9 cellular contexts compared by ENCODE assay signal in the genomic region with DNA sequence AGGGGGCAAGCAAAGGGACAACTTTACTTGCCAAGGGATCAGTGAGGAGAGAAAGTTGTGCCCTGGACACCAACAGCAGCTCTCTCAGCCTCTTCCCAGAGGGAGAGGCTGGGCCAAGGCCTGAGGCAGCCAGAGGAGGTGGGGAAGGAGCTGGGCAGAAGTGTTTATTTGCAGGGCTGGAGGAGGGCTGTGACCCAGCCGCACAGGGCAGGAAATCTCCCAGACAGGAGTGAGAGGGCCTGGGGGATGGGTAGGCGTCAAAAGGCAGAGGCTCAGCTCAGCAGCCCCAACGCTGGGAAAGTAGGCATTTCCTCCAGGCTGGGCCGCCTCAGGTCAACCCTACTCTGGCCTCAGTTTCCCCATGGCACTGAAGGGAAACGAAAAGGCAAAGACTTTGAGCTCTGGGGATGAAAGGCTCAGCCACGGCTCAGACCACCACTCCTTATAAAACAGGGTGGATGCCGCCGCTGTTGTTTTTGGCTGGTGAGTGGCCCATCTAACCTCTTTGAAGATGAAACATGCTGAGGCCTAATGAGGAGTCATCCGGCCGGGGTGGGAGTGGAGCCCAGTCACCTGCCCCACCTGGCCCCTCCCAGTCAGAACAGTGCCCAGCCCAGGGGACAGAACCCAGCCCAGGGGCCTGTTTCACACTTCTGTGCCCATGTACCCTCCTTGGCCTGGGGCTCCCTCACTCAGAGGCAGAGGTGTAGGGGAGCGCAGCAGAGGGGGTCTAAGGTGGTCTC. TPM values are rescaled to one million over a fixed set of nuclear protein-coding genes. Genes with fewer than 3 reads are reported as not detected.
A peak's percentile ranks its signal among the peaks of the same experiment; 100 is the strongest.
DNase-seq lines count a peak whose midpoint lies in the region; ATAC-seq and TF ChIP-seq lines count a peak whose summit lies in the region.
"Had no signal": no experiment of that assay in that cellular context is flagged by ENCODE, and none has a peak within 500 bp of the region (broad histone marks: within the 10 kb centered on the region; RNA-seq: fewer than 3 reads in every experiment).

No MANE protein-coding gene starts in this region.

- H3K27me3 ChIP-seq in lung (ENCODE audit: control insufficient read depth, insufficient read depth) (no peaks in the 10 kb centered on the region), A673 (replicated peaks; ENCODE audit: insufficient read depth, low read depth, low read length, poor library complexity) (no peaks in the 10 kb centered on the region)

- ATAC-seq in lung (ENCODE audit: insufficient read depth, low FRiP score) (peak; percentile 41), GM18511 (IDR thresholded peaks at IDR 0.05; ENCODE audit: unreplicated experiment) (no peak)

- no TSS peak for BruUV-seq in A673 (replicated peaks; lab: Mats Ljungman, UMichigan)

- H3K9me3 ChIP-seq in lung (ENCODE audit: control insufficient read depth in 2 of 2, insufficient read depth in 1 of 2, low read length in 1 of 2) (no peaks in the 10 kb centered on the region), A673 (ENCODE audit: low read depth, low read length, poor library complexity, severe bottlenecking) (no peaks in the 10 kb centered on the region)

- H3K4me1 ChIP-seq in lung (ENCODE audit: control insufficient read depth in 2 of 2, insufficient read depth in 2 of 2, low read length in 2 of 2): peaks cover 0 to 31% of the 10 kb centered on the region in 2 donors
- H3K4me1 ChIP-seq in A673 (ENCODE audit: insufficient read depth, low read length, poor library complexity, severe bottlenecking): no peaks in the 10 kb centered on the region

- CTCF ChIA-PET in A673 (lab: Charles Lee): no interaction called here

- H3K27ac ChIP-seq in 22Rv1 (peak overlapping the region; percentile 23; the same call in 1 of the 2 replicates), lung (ENCODE audit: low read depth in 1 of 2, low read length in 1 of 2) (peak overlapping the region in 1 of 2 donors; percentile 38), A673 (ENCODE audit: low read depth, low read length, poor library complexity, severe bottlenecking) (no peak overlapping the region)

- POLR2A ChIA-PET in A673 (lab: Charles Lee; ENCODE audit: low non-redundant PET): no interaction called here

- intact Hi-C loops in A673 (cut with micrococcal nuclease; ENCODE audit: unreplicated experiment): no loop called here

- TF ChIP-seq CTCF in 22Rv1 (IDR thresholded peaks at IDR 0.05) (no peak), lung (IDR thresholded peaks at IDR 0.05; ENCODE audit: control extremely low read depth, extremely low read depth) (no peak), A673 (conservative IDR thresholded peaks at IDR 0.05; ENCODE audit: low read depth, low read length) (no peak)

- no peaks in the 10 kb centered on the region for H3K36me3 ChIP-seq in lung (ENCODE audit: control insufficient read depth in 2 of 2, insufficient read depth in 2 of 2, low read length in 2 of 2)
- no peaks in the 10 kb centered on the region for H3K36me3 ChIP-seq in A673 (ENCODE audit: insufficient read depth, low read length, poor library complexity, severe bottlenecking)

- 55 to 71% methylated on average over 11 of the region's 11 CpGs for whole genome bisulfite sequencing in lung, 2 donors

- DNase-seq in H4 (ENCODE audit: low spot score) (peak; percentile 42), astrocyte of the hippocampus (ENCODE audit: low read depth, low spot score) (peak; percentile 25), lung (ENCODE audit: low spot score) (no peak), kidney glomerular epithelial cell (lab: John Stamatoyannopoulos, UW) (no peak), A673 (ENCODE audit: low spot score) (no peak)
- no peak for DNase-seq in activated CD4-positive, CD25-positive, alpha-beta regulatory T cell (lab: John Stamatoyannopoulos, UW)
- DNase-seq: DMS 273 treated with DMSO at 0.1 percent for 48 hours had no signal

- H3K4me3 ChIP-seq in lung (no peak overlapping the region), A673 (ENCODE audit: low read depth, low read length, poor library complexity, severe bottlenecking) (no peak overlapping the region)

RNA-seq across cellular contexts. Expression of a gene that starts 21.9 kb away (rescaled TPM):
- 15.9 and 18.0 TPM in 2 replicates for total RNA-seq in H4 (2014; rRNA removed; shearing (Covaris generic))
- total RNA-seq in lung: 10 to 100 TPM; 34.7 to 42.0 TPM
- 10 to 100 TPM; 18.8 to 23.0 TPM for polyA plus RNA-seq in lung
- total RNA-seq in A673 (2021): 33.3 and 36.1 TPM in 2 replicates

RNA-seq across cellular contexts. Expression of a gene that starts 33.9 kb away (rescaled TPM):
- 11.0 and 17.7 TPM in 2 replicates for total RNA-seq in H4 (2014; rRNA removed; shearing (Covaris generic))
- 10 to 100 TPM in 1 of 2 donors, 1 to 10 TPM in 1; 7.4 to 16.9 TPM for total RNA-seq in lung
- 10 to 100 TPM; 15.5 to 15.7 TPM for polyA plus RNA-seq in lung
- 21.0 and 25.3 TPM in 2 replicates for total RNA-seq in A673 (2021)

RNA-seq across cellular contexts. Expression of a gene that starts 47.9 kb away (rescaled TPM):
- total RNA-seq in H4 (2014; rRNA removed; shearing (Covaris generic)): 0.55 and 0.58 TPM in 2 replicates
- 1 to 10 TPM; 6.4 to 6.9 TPM for total RNA-seq in lung
- polyA plus RNA-seq in lung: 1 to 10 TPM; 1.5 to 2.4 TPM
- total RNA-seq in A673 (2021): 6.2 and 8.6 TPM in 2 replicates

Comparison
In these comparisons a context has a peak if more than half of its experiments do, and no peak if none do; other contexts are left out.
1. DNase-seq: peak in H4 (single experiment) and astrocyte of the hippocampus (single experiment); none in lung (single experiment), kidney glomerular epithelial cell (single experiment), activated CD4-positive, CD25-positive, alpha-beta regulatory T cell (0 of 4) and A673 (single experiment).